Comparison of ENCODE assay signal across 1 cellular context in genomic region chr1:174217787-174218574, GRCh38.
TF ChIP-seq lines count a peak whose summit lies in the region.

No MANE protein-coding gene starts in this region.

TF ChIP-seq in HepG2, 621 proteins besides CTCF, POLR2A, EP300 and RAD21 (continued from another document):
- TF ChIP-seq PAXIP1 (CRISPR knock-in tag; conservative IDR thresholded peaks at IDR 0.05): no peak
